Comparison of ENCODE assay signal across 1 cellular context in the genomic region with DNA sequence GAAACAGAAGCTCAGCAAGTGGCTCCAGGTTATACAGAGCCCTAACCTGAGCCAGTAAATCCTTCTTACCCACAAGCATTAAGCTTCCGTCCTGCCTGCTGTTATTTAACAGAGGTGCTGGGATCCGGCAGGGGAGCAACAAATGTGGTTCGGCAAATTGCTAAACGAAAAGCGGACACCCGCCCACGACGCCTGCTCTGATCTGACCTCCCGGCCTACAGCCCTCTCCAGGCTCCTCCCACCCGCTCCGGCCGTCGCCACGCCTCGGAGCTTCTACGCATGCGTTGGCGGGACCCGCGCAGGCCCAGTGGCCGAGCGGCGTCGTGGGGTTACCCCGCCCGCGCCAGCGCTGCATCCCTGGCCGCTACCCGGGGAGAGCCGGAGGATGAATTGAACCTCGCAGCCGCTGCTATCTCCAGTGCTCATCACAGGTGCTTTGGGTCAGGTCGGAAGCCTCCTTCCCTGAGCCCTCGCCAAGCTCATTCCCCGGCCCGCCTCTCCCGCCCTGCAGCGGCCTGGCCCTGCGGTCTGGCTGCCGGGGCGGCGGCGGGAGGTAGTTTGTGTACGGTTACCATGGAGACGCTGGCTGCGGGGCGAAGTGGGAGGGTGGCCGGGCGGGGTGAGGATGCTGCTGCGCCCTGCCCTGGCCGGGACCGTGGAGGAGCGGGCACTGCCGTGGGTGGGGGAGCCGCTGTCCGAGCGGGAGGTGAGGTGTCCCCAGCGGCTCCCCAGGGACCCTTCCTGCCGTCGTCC.
A peak's percentile ranks its signal among the peaks of the same experiment; 100 is the strongest.
TF ChIP-seq lines count a peak whose summit lies in the region.

A gene with protein sequence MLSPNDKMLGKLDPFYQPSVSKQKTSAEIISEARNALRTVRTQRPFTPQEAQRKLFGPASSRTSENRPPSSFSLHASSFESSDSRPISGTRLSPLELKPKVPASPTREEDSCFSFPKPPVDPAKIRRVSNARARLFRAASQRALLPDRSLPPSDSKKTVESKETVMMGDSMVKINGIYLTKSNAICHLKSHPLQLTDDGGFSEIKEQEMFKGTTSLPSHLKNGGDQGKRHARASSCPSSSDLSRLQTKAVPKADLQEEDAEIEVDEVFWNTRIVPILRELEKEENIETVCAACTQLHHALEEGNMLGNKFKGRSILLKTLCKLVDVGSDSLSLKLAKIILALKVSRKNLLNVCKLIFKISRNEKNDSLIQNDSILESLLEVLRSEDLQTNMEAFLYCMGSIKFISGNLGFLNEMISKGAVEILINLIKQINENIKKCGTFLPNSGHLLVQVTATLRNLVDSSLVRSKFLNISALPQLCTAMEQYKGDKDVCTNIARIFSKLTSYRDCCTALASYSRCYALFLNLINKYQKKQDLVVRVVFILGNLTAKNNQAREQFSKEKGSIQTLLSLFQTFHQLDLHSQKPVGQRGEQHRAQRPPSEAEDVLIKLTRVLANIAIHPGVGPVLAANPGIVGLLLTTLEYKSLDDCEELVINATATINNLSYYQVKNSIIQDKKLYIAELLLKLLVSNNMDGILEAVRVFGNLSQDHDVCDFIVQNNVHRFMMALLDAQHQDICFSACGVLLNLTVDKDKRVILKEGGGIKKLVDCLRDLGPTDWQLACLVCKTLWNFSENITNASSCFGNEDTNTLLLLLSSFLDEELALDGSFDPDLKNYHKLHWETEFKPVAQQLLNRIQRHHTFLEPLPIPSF (plus strand): TSS at position 307 of the 753 bp plus-strand sequence. CDS start 5,846 bp downstream, outside the sequence.

TF ChIP-seq in HEK293, 187 proteins besides CTCF, POLR2A, EP300 and RAD21 (continued from another document and continues in another):
- TF ChIP-seq, protein P1, sequence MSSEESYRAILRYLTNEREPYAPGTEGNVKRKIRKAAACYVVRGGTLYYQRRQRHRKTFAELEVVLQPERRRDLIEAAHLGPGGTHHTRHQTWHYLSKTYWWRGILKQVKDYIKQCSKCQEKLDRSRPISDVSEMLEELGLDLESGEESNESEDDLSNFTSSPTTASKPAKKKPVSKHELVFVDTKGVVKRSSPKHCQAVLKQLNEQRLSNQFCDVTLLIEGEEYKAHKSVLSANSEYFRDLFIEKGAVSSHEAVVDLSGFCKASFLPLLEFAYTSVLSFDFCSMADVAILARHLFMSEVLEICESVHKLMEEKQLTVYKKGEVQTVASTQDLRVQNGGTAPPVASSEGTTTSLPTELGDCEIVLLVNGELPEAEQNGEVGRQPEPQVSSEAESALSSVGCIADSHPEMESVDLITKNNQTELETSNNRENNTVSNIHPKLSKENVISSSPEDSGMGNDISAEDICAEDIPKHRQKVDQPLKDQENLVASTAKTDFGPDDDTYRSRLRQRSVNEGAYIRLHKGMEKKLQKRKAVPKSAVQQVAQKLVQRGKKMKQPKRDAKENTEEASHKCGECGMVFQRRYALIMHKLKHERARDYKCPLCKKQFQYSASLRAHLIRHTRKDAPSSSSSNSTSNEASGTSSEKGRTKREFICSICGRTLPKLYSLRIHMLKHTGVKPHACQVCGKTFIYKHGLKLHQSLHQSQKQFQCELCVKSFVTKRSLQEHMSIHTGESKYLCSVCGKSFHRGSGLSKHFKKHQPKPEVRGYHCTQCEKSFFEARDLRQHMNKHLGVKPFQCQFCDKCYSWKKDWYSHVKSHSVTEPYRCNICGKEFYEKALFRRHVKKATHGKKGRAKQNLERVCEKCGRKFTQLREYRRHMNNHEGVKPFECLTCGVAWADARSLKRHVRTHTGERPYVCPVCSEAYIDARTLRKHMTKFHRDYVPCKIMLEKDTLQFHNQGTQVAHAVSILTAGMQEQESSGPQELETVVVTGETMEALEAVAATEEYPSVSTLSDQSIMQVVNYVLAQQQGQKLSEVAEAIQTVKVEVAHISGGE (tag by site-specific recombination; conservative IDR thresholded peaks at IDR 0.05; ENCODE audit: low read depth), result no peak
- no peak for TF ChIP-seq ZNF18 (tag by site-specific recombination; IDR thresholded peaks at IDR 0.05)
- TF ChIP-seq BCL11A (tag by site-specific recombination; IDR thresholded peaks at IDR 0.05; ENCODE audit: low read depth), result no peak
- no peak for TF ChIP-seq ZFP69B (tag by site-specific recombination; IDR thresholded peaks at IDR 0.05)
- TF ChIP-seq ZXDB (tag by site-specific recombination; IDR thresholded peaks at IDR 0.05), result peak; percentile 92
- TF ChIP-seq ZNF324 (tag by site-specific recombination; IDR thresholded peaks at IDR 0.05), result no peak
- TF ChIP-seq KLF10 (tag by site-specific recombination; IDR thresholded peaks at IDR 0.05), result no peak
- TF ChIP-seq SCRT2 (tag by site-specific recombination; IDR thresholded peaks at IDR 0.05), result peak; percentile 88
- TF ChIP-seq WT1 (tag by site-specific recombination; IDR thresholded peaks at IDR 0.05), result peak; percentile 57; the same call in 1 of the 2 replicates
- TF ChIP-seq ZNF302 (tag by site-specific recombination; IDR thresholded peaks at IDR 0.05; ENCODE audit: low read depth), result no peak
- peak; percentile 25 for TF ChIP-seq PBX3 (CRISPR knock-in tag; IDR thresholded peaks at IDR 0.05)
- no peak for TF ChIP-seq SETDB1 (IDR thresholded peaks at IDR 0.05; ENCODE audit: insufficient read length, low read length)
- no peak for TF ChIP-seq ZNF24 (tag by site-specific recombination; IDR thresholded peaks at IDR 0.05)
- TF ChIP-seq ZSCAN4 (tag by site-specific recombination; IDR thresholded peaks at IDR 0.05), result no peak
- TF ChIP-seq TRIM28 (IDR thresholded peaks at IDR 0.05; ENCODE audit: borderline replicate concordance, low read length), result peak; percentile 52; the same call in 1 of the 2 replicates
- TF ChIP-seq ZFHX2 (tag by site-specific recombination; conservative IDR thresholded peaks at IDR 0.05), result peak; percentile 86
- no peak for TF ChIP-seq GFI1B (tag by site-specific recombination; IDR thresholded peaks at IDR 0.05)
- no peak for TF ChIP-seq ZNF529 (tag by site-specific recombination; IDR thresholded peaks at IDR 0.05; ENCODE audit: insufficient replicate concordance)
- TF ChIP-seq ZNF837 (tag by site-specific recombination; IDR thresholded peaks at IDR 0.05), result no peak
- peak; percentile 91 for TF ChIP-seq PATZ1 (tag by site-specific recombination; IDR thresholded peaks at IDR 0.05)
- no peak for TF ChIP-seq ZNF16 (tag by site-specific recombination; IDR thresholded peaks at IDR 0.05; ENCODE audit: low read depth)
- TF ChIP-seq ZNF280D (tag by site-specific recombination; IDR thresholded peaks at IDR 0.05), result no peak
- no peak for TF ChIP-seq ZNF221 (tag by site-specific recombination; IDR thresholded peaks at IDR 0.05; ENCODE audit: borderline replicate concordance)
- peak; percentile 96 for TF ChIP-seq GLIS2 (tag by site-specific recombination; IDR thresholded peaks at IDR 0.05)
- TF ChIP-seq GLIS1 (tag by site-specific recombination; IDR thresholded peaks at IDR 0.05), result peak; percentile 78
- no peak for TF ChIP-seq ZNF549 (tag by site-specific recombination; IDR thresholded peaks at IDR 0.05)
- no peak for TF ChIP-seq ZBTB21 (tag by site-specific recombination; IDR thresholded peaks at IDR 0.05)
- peak; percentile 41; the same call in 1 of the 2 replicates for TF ChIP-seq ZNF76 (tag by site-specific recombination; IDR thresholded peaks at IDR 0.05; ENCODE audit: borderline replicate concordance, low read depth)
- TF ChIP-seq ZNF610 (tag by site-specific recombination; IDR thresholded peaks at IDR 0.05; ENCODE audit: borderline replicate concordance), result no peak
- TF ChIP-seq, protein P2, sequence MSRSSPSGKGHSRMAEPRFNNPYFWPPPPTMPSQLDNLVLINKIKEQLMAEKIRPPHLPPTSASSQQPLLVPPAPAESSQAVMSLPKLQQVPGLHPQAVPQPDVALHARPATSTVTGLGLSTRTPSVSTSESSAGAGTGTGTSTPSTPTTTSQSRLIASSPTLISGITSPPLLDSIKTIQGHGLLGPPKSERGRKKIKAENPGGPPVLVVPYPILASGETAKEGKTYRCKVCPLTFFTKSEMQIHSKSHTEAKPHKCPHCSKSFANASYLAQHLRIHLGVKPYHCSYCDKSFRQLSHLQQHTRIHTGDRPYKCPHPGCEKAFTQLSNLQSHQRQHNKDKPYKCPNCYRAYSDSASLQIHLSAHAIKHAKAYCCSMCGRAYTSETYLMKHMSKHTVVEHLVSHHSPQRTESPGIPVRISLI (tag by site-specific recombination; IDR thresholded peaks at IDR 0.05), result no peak
- no peak for TF ChIP-seq ZNF169 (tag by site-specific recombination; IDR thresholded peaks at IDR 0.05)
- no peak for TF ChIP-seq ZNF704 (tag by site-specific recombination; IDR thresholded peaks at IDR 0.05)
- TF ChIP-seq ZNF513 (tag by site-specific recombination; IDR thresholded peaks at IDR 0.05), result no peak; the same call in 1 of the 2 replicates
- TF ChIP-seq GLI4 (tag by site-specific recombination; IDR thresholded peaks at IDR 0.05), result no peak
- no peak for TF ChIP-seq ZNF664 (tag by site-specific recombination; IDR thresholded peaks at IDR 0.05)
